8 cellular contexts compared by ENCODE assay signal in genomic region chr2:161576421-161576820, GRCh38. TPM values are rescaled to one million over a fixed set of nuclear protein-coding genes. Genes with fewer than 3 reads are reported as not detected.
DNase-seq lines count a peak whose midpoint lies in the region; ATAC-seq and TF ChIP-seq lines count a peak whose summit lies in the region.

No MANE protein-coding gene starts in this region.

- H3K27ac Mint-ChIP-seq in type B pancreatic cell (no peak overlapping the region), mesothelial cell of epicardium (no peak overlapping the region)

- H3K4me1 Mint-ChIP-seq in type B pancreatic cell (ENCODE audit: unreplicated experiment): no peaks in the 10 kb centered on the region
- peaks cover 4% of the 10 kb centered on the region for H3K4me1 Mint-ChIP-seq in mesothelial cell of epicardium

- no peaks in the 10 kb centered on the region for H3K36me3 Mint-ChIP-seq in type B pancreatic cell
- no peaks in the 10 kb centered on the region for H3K36me3 Mint-ChIP-seq in mesothelial cell of epicardium

- ATAC-seq in HG02884 (IDR thresholded peaks at IDR 0.05; ENCODE audit: unreplicated experiment): peak; percentile 88
- no peak for ATAC-seq in HG03460 (IDR thresholded peaks at IDR 0.05; ENCODE audit: unreplicated experiment)

- no peaks in the 10 kb centered on the region for H3K9me3 Mint-ChIP-seq in type B pancreatic cell
- no peaks in the 10 kb centered on the region for H3K9me3 Mint-ChIP-seq in mesothelial cell of epicardium

- peak; percentile 18 for DNase-seq in stimulated activated CD4-positive, alpha-beta T cell treated with anti-CD3 and anti-CD28 coated beads, Interleukin-1b, Interleukin-23, amount 100 ng/mL, for 48 hours
- no peak for DNase-seq in stimulated activated CD4-positive, alpha-beta T cell treated with anti-CD3 and anti-CD28 coated beads, Interleukin-12 subunit alpha, Interleukin-12 subunit beta, amount 100 ng/mL, for 4 hours
- peak; percentile 44 for DNase-seq in RPMI7951 (ENCODE audit: low read depth)
- no peak for DNase-seq in type B pancreatic cell (ENCODE audit: extremely low spot score, unreplicated experiment)
- DNase-seq in mesothelial cell of epicardium (ENCODE audit: low spot score in 2 of 2, unreplicated experiment in 2 of 2): no peak
- no peak for DNase-seq in NCI-H2107 (lab: John Stamatoyannopoulos, UW)

- H3K27me3 Mint-ChIP-seq in type B pancreatic cell (no peaks in the 10 kb centered on the region), mesothelial cell of epicardium (ENCODE audit: low read depth) (peaks cover 13% of the 10 kb centered on the region)

- H3K4me3 Mint-ChIP-seq in type B pancreatic cell (no peak overlapping the region), mesothelial cell of epicardium (no peak overlapping the region)

- peak; percentile 48 for TF ChIP-seq CTCF in type B pancreatic cell (conservative IDR thresholded peaks at IDR 0.05)
- no peak for TF ChIP-seq CTCF in mesothelial cell of epicardium (IDR thresholded peaks at IDR 0.05; ENCODE audit: unreplicated experiment)

RNA-seq across cellular contexts. Expression of gene SLC4A10, which starts 47.8 kb away (rescaled TPM):
- not detected in 2 replicates for total RNA-seq in RPMI7951 (2014; rRNA removed; shearing (Covaris generic))
- 0.93 and 1.1 TPM in 2 replicates for total RNA-seq in type B pancreatic cell (ENCODE audit: low replicate concordance)
- total RNA-seq in mesothelial cell of epicardium: 0.16 TPM in 1 of 3 replicates, not detected in the others

Comparison
In these comparisons a context has a peak if more than half of its experiments do, and no peak if none do; other contexts are left out.
1. DNase-seq: peak in stimulated activated CD4-positive, alpha-beta T cell treated with anti-CD3 and anti-CD28 coated beads, Interleukin-1b, Interleukin-23, amount 100 ng/mL, for 48 hours (single experiment) and RPMI7951 (single experiment); none in stimulated activated CD4-positive, alpha-beta T cell treated with anti-CD3 and anti-CD28 coated beads, Interleukin-12 subunit alpha, Interleukin-12 subunit beta, amount 100 ng/mL, for 4 hours (single experiment), type B pancreatic cell (single experiment), mesothelial cell of epicardium (0 of 2) and NCI-H2107 (single experiment).